9 cellular contexts compared by ENCODE assay signal in genomic region chr6:30612213-30612612, GRCh38. TPM values are rescaled to one million over a fixed set of nuclear protein-coding genes. Genes with fewer than 3 reads are reported as not detected.
DNase-seq lines count a peak whose midpoint lies in the region; ATAC-seq and TF ChIP-seq lines count a peak whose summit lies in the region.
"Had no signal": no experiment of that assay in that cellular context is flagged by ENCODE, and none has a peak within 500 bp of the region (broad histone marks: within the 10 kb centered on the region; RNA-seq: fewer than 3 reads in every experiment).

No MANE protein-coding gene starts in this region.

- TF ChIP-seq POLR2A in IMR-90 (IDR thresholded peaks at IDR 0.05; ENCODE audit: low read depth, low read length) = no peak
- TF ChIP-seq POLR2A in esophagus squamous epithelium (IDR thresholded peaks at IDR 0.05) = no peak

- no peak overlapping the region for H3K23ac ChIP-seq in IMR-90 (ENCODE audit: low read depth, low read length)
- no peak overlapping the region for H3K23ac ChIP-seq in mesenchymal stem cell (ENCODE audit: low read length in 2 of 2)

- no peak overlapping the region for H3K27ac ChIP-seq in IMR-90 (ENCODE audit: insufficient read depth, low read length)
- H3K27ac ChIP-seq in mesenchymal stem cell (ENCODE audit: low read length, poor library complexity, severe bottlenecking) = peak overlapping the region; percentile 97
- H3K27ac ChIP-seq in RWPE1 = no peak overlapping the region
- peak overlapping the region in 2 of 4 donors; percentile 95 to 97 for H3K27ac ChIP-seq in esophagus squamous epithelium

- DNase-seq in BJ (ENCODE audit: low read depth) = no peak
- DNase-seq in IMR-90 = peak; percentile 57
- DNase-seq in astrocyte of the hippocampus (ENCODE audit: low read depth, low spot score) = peak; percentile 50
- peak; percentile 68 for DNase-seq in mesenchymal stem cell
- no peak for DNase-seq in RWPE1 (ENCODE audit: low spot score)
- no peak for DNase-seq in NCI-H446 treated with DMSO at 0.1 percent for 48 hours (lab: John Stamatoyannopoulos, UW)
- DNase-seq in esophagus squamous epithelium (lab: John Stamatoyannopoulos, UW) = no peak
- no peak for DNase-seq in islet precursor cell
- DNase-seq: kidney had no signal

- no peak overlapping the region for H2BK5ac ChIP-seq in IMR-90 (ENCODE audit: low read depth, low read length, poor library complexity, severe bottlenecking)
- no peak overlapping the region for H2BK5ac ChIP-seq in mesenchymal stem cell (ENCODE audit: low read depth, low read length, poor library complexity, severe bottlenecking)

- H3K9me3 ChIP-seq in IMR-90 (ENCODE audit: control insufficient read depth, insufficient read depth, low read length) (no peaks in the 10 kb centered on the region), mesenchymal stem cell (ENCODE audit: control insufficient read depth, low read length) (no peaks in the 10 kb centered on the region), esophagus squamous epithelium (no peaks in the 10 kb centered on the region)

- H3K4me2 ChIP-seq in IMR-90 (ENCODE audit: low read depth, low read length) (no peak overlapping the region), mesenchymal stem cell (ENCODE audit: low read length, poor library complexity, severe bottlenecking) (no peak overlapping the region)

- H3K27me3 ChIP-seq in BJ (ENCODE audit: control insufficient read depth, insufficient read depth, low read length) (no peaks in the 10 kb centered on the region), IMR-90 (ENCODE audit: control insufficient read depth, insufficient read depth, low read length) (no peaks in the 10 kb centered on the region), mesenchymal stem cell (ENCODE audit: control insufficient read depth in 1 of 2, insufficient read depth in 1 of 2, low read length in 2 of 2) (no peaks in the 10 kb centered on the region), esophagus squamous epithelium (no peaks in the 10 kb centered on the region)

- H2BK12ac ChIP-seq in mesenchymal stem cell (ENCODE audit: low read length in 2 of 2) = no peak overlapping the region

- CTCF ChIA-PET in BJ (lab: Yijun Ruan, JAX) (interaction anchor here (0.8 to 2.9 kb wide), 7 partner anchors 14 to 130 kb away, joined by 3 to 31 read pairs (median 5); no protein-coding TSS in a partner anchor), IMR-90 (lab: Yijun Ruan, JAX) (interaction anchor here (0.9 to 1.8 kb wide), 2 partner anchors 12 to 15 kb away, joined by 3 to 6 read pairs; no protein-coding TSS in a partner anchor), RWPE1 (lab: Yijun Ruan, JAX) (interaction anchor here (0.6 to 1.5 kb wide), 5 partner anchors 10 to 119 kb away, joined by 3 to 7 read pairs (median 3); no protein-coding TSS in a partner anchor)

- no peak overlapping the region for H3K9ac ChIP-seq in IMR-90 (ENCODE audit: low read depth, low read length)
- peak overlapping the region; percentile 100 for H3K9ac ChIP-seq in mesenchymal stem cell (ENCODE audit: low read length)

- H3K18ac ChIP-seq in IMR-90 (ENCODE audit: low read depth, low read length) (no peak overlapping the region), mesenchymal stem cell (ENCODE audit: low read depth in 1 of 2, low read length in 2 of 2) (no peak overlapping the region)

- dilution Hi-C loops in IMR-90 (cut with HindIII; ENCODE audit: low sequenced_read_pairs, unreplicated experiment) = no loop called here

- H4K5ac ChIP-seq in IMR-90 (ENCODE audit: low read depth, low read length) = no peak overlapping the region

- peak; percentile 57 for TF ChIP-seq CTCF in BJ (IDR thresholded peaks at IDR 0.05; ENCODE audit: insufficient read depth, low read depth, low read length)
- TF ChIP-seq CTCF in IMR-90 (conservative IDR thresholded peaks at IDR 0.05; ENCODE audit: low read depth, low read length) = peak; percentile 45
- no peak; the same call in 1 of the 2 replicates for TF ChIP-seq CTCF in RWPE1 (conservative IDR thresholded peaks at IDR 0.05; ENCODE audit: low read depth)
- TF ChIP-seq CTCF in esophagus squamous epithelium (IDR thresholded peaks at IDR 0.05) = peak in 3 of 6 experiments; percentile 8 to 33 (median 19)

- H3K4me1 ChIP-seq in IMR-90 (ENCODE audit: control insufficient read depth, insufficient read depth, low read length) = peaks cover 6% of the 10 kb centered on the region
- peaks cover 7% of the 10 kb centered on the region for H3K4me1 ChIP-seq in mesenchymal stem cell (ENCODE audit: control insufficient read depth, insufficient read depth, low read depth, low read length)
- peaks cover 0 to 61% (median 22%) of the 10 kb centered on the region in 3 donors for H3K4me1 ChIP-seq in esophagus squamous epithelium

- H2BK15ac ChIP-seq in IMR-90 (ENCODE audit: low read depth, low read length) = no peak overlapping the region
- H2BK15ac ChIP-seq in mesenchymal stem cell (ENCODE audit: low read depth, poor library complexity, severe bottlenecking) = no peak overlapping the region

- no peak overlapping the region for H3K14ac ChIP-seq in IMR-90 (replicated peaks; ENCODE audit: low read depth, low read length)
- H3K14ac ChIP-seq in mesenchymal stem cell (ENCODE audit: low read length in 2 of 2) = no peak overlapping the region

- WGBS in IMR-90 (ENCODE audit: extremely low coverage in 2 of 2, insufficient read length in 1 of 2), 2 experiments = no CpG with 5 or more reads among the region's 1 CpG
- no CpG with 5 or more reads among the region's 1 CpG for WGBS in mesenchymal stem cell
- WGBS in esophagus squamous epithelium, 2 donors = 20 to 31% methylated on average over 1 of the region's 1 CpG

- H3K56ac ChIP-seq in IMR-90 (ENCODE audit: extremely low read depth, insufficient read depth, low read length) = no peak overlapping the region

- peaks cover 58% of the 10 kb centered on the region for H4K20me1 ChIP-seq in IMR-90 (ENCODE audit: insufficient read depth, low read length)

- POLR2A ChIA-PET in BJ (lab: Charles Lee) (interaction anchor here (0.6 kb wide), 1 partner anchor 984 kb away, joined by 6 read pairs; no protein-coding TSS in a partner anchor), IMR-90 (lab: Charles Lee; ENCODE audit: unreplicated experiment) (interaction anchor here (0.9 to 2.2 kb wide), 4 partner anchors 13 to 111 kb away, joined by 3 to 14 read pairs (median 4); no protein-coding TSS in a partner anchor), RWPE1 (lab: Yijun Ruan, JAX; ENCODE audit: low non-redundant PET) (no interaction called here)

- no peak overlapping the region for H2BK20ac ChIP-seq in IMR-90 (ENCODE audit: low read depth, low read length)

- no peak overlapping the region for H4K91ac ChIP-seq in IMR-90 (ENCODE audit: insufficient read depth, low read depth, low read length)
- H4K91ac ChIP-seq in mesenchymal stem cell (ENCODE audit: low read length) = no peak overlapping the region

- 0 out of 2 replicates have a peak, but pooled peaks have one; percentile 1 for ATAC-seq in IMR-90 (ENCODE audit: low read depth)

- no peak overlapping the region for H4K8ac ChIP-seq in IMR-90 (ENCODE audit: low read depth in 2 of 2, low read length in 2 of 2)
- H4K8ac ChIP-seq in mesenchymal stem cell (ENCODE audit: low read length) = no peak overlapping the region

- H2AK9ac ChIP-seq in IMR-90 (replicated peaks; ENCODE audit: low read depth, low read length, poor library complexity) = no peak overlapping the region

- no peak overlapping the region for H2BK120ac ChIP-seq in IMR-90 (ENCODE audit: low read depth, low read length)
- H2BK120ac ChIP-seq in mesenchymal stem cell (ENCODE audit: low read depth, low read length) = no peak overlapping the region

- peaks cover 35 to 59% of the 10 kb centered on the region in 2 experiments for H3K79me1 ChIP-seq in IMR-90 (ENCODE audit: low read depth in 1 of 2, low read length in 2 of 2)
- H3K79me1 ChIP-seq in mesenchymal stem cell (replicated peaks; ENCODE audit: low read length, poor library complexity, severe bottlenecking) = peaks cover 11% of the 10 kb centered on the region

- peaks cover 10% of the 10 kb centered on the region; the same call in 1 of the 2 replicates for H3K9me1 ChIP-seq in IMR-90 (ENCODE audit: insufficient read depth, low read length)

- H3K36me3 ChIP-seq in BJ (ENCODE audit: control insufficient read depth, insufficient read depth, low read length) (peaks cover 14% of the 10 kb centered on the region), IMR-90 (ENCODE audit: control insufficient read depth, insufficient read depth, low read length) (peaks cover 35% of the 10 kb centered on the region), mesenchymal stem cell (ENCODE audit: control insufficient read depth in 1 of 2, insufficient read depth in 2 of 2, low read depth in 1 of 2, low read length in 2 of 2) (peaks cover 9 to 55% of the 10 kb centered on the region in 2 experiments), esophagus squamous epithelium (peaks cover 0 to 45% (median 17%) of the 10 kb centered on the region in 3 donors)

- no peak overlapping the region for H2AFZ ChIP-seq in IMR-90 (replicated peaks; ENCODE audit: low read length, poor library complexity)
- H2AFZ ChIP-seq in mesenchymal stem cell (ENCODE audit: low read depth, low read length) = no peak overlapping the region

- TF ChIP-seq RAD21 in IMR-90 (IDR thresholded peaks at IDR 0.05; ENCODE audit: low read length) = no peak

- H2AK5ac ChIP-seq in IMR-90 (ENCODE audit: low read depth, low read length) (no peak overlapping the region), mesenchymal stem cell (ENCODE audit: low read length, severe bottlenecking) (no peak overlapping the region)

- H3K4me3 ChIP-seq in BJ (ENCODE audit: low read depth, low read length) (no peak overlapping the region), IMR-90 (ENCODE audit: insufficient read depth, low read depth, low read length) (no peak overlapping the region), mesenchymal stem cell (ENCODE audit: insufficient read depth in 1 of 2, low read depth in 1 of 2, low read length in 2 of 2) (no peak overlapping the region), esophagus squamous epithelium (no peak overlapping the region)

- H3K4ac ChIP-seq in IMR-90 (ENCODE audit: low read depth, low read length) (no peak overlapping the region), mesenchymal stem cell (ENCODE audit: low read depth in 1 of 2, low read length in 2 of 2) (no peak overlapping the region)

- intact Hi-C loops in IMR-90 (cut with micrococcal nuclease) (no loop called here), esophagus squamous epithelium (cut with DNase I) (no loop called here)

- no TSS peak for BruUV-seq in IMR-90 (replicated peaks; lab: Mats Ljungman, UMichigan)

- in situ Hi-C loops in IMR-90 (cut with MboI; ENCODE audit: low sequenced_read_pairs) = no loop called here

RNA-seq across cellular contexts. Expression of gene PPP1R10, which starts 4.8 kb away (rescaled TPM):
- 27.0 and 32.2 TPM in 2 replicates for polyA plus RNA-seq in BJ (2011; rRNA removed)
- polyA minus RNA-seq in BJ (2011; rRNA and poly(A)+ RNA removed) = 49.2 and 50.6 TPM in 2 replicates
- total RNA-seq in IMR-90 (2012; rRNA removed) = 16.1 and 18.8 TPM in 2 replicates
- polyA plus RNA-seq in IMR-90 (2012; rRNA removed) = 21.2 TPM in 2 replicates
- 11.5 and 12.8 TPM in 2 replicates for polyA plus RNA-seq in IMR-90 (2012; cell fraction: cytosol; rRNA removed)
- polyA plus RNA-seq in IMR-90 (2012; cell fraction: nucleus; rRNA removed; ENCODE audit: low replicate concordance) = 37.5 and 59.7 TPM in 2 replicates
- 55.9 TPM for polyA plus RNA-seq in mesenchymal stem cell (2013, experiment 1 of 2)
- 52.8 TPM for polyA plus RNA-seq in mesenchymal stem cell (2013, experiment 2 of 2)
- total RNA-seq in esophagus squamous epithelium = 10 to 100 TPM; 24.2 to 32.6 (median 25.9) TPM

RNA-seq across cellular contexts. Expression of gene MRPS18B, which starts 5.4 kb away (rescaled TPM):
- polyA plus RNA-seq in BJ (2011; rRNA removed) = 58.7 and 69.3 TPM in 2 replicates
- 32.8 and 53.6 TPM in 2 replicates for polyA minus RNA-seq in BJ (2011; rRNA and poly(A)+ RNA removed)
- total RNA-seq in IMR-90 (2012; rRNA removed) = 71.7 and 82.3 TPM in 2 replicates
- 51.2 and 59.8 TPM in 2 replicates for polyA plus RNA-seq in IMR-90 (2012; rRNA removed)
- 39.5 and 39.8 TPM in 2 replicates for polyA plus RNA-seq in IMR-90 (2012; cell fraction: cytosol; rRNA removed)
- 11.0 and 12.8 TPM in 2 replicates for polyA plus RNA-seq in IMR-90 (2012; cell fraction: nucleus; rRNA removed; ENCODE audit: low replicate concordance)
- 38.7 TPM for polyA plus RNA-seq in mesenchymal stem cell (2013, experiment 1 of 2)
- polyA plus RNA-seq in mesenchymal stem cell (2013, experiment 2 of 2) = 39.7 TPM
- 10 to 100 TPM; 31.0 to 56.3 (median 40.6) TPM for total RNA-seq in esophagus squamous epithelium

RNA-seq across cellular contexts. Expression of gene ATAT1, which starts 14.5 kb away (rescaled TPM):
- polyA plus RNA-seq in BJ (2011; rRNA removed) (5.5 and 6.8 TPM in 2 replicates), IMR-90 (2012; rRNA removed) (13.2 and 15.5 TPM in 2 replicates)
- polyA minus RNA-seq in BJ (2011; rRNA and poly(A)+ RNA removed) = 6.5 and 6.9 TPM in 2 replicates
- total RNA-seq in IMR-90 (2012; rRNA removed) (3.3 and 5.6 TPM in 2 replicates), esophagus squamous epithelium (1 to 10 TPM; 5.0 to 6.7 (median 6.3) TPM)
- 7.6 and 8.7 TPM in 2 replicates for polyA plus RNA-seq in IMR-90 (2012; cell fraction: cytosol; rRNA removed)
- polyA plus RNA-seq in IMR-90 (2012; cell fraction: nucleus; rRNA removed; ENCODE audit: low replicate concordance) = 48.1 and 107 TPM in 2 replicates
- 14.3 TPM for polyA plus RNA-seq in mesenchymal stem cell (2013, experiment 1 of 2)
- polyA plus RNA-seq in mesenchymal stem cell (2013, experiment 2 of 2) = 13.5 TPM

RNA-seq across cellular contexts. Expression of gene C6orf136, which starts 34.7 kb away (rescaled TPM):
- 5.4 and 6.0 TPM in 2 replicates for polyA plus RNA-seq in BJ (2011; rRNA removed)
- 8.1 and 13.6 TPM in 2 replicates for polyA minus RNA-seq in BJ (2011; rRNA and poly(A)+ RNA removed)
- total RNA-seq in IMR-90 (2012; rRNA removed) = 1.1 and 1.4 TPM in 2 replicates
- 11.7 and 12.8 TPM in 2 replicates for polyA plus RNA-seq in IMR-90 (2012; rRNA removed)
- polyA plus RNA-seq in IMR-90 (2012; cell fraction: cytosol; rRNA removed) = 10.8 and 15.8 TPM in 2 replicates
- polyA plus RNA-seq in IMR-90 (2012; cell fraction: nucleus; rRNA removed; ENCODE audit: low replicate concordance) = 30.4 and 39.8 TPM in 2 replicates
- polyA plus RNA-seq in mesenchymal stem cell (2013, experiment 1 of 2) = 13.6 TPM
- polyA plus RNA-seq in mesenchymal stem cell (2013, experiment 2 of 2) = 14.4 TPM
- total RNA-seq in esophagus squamous epithelium = 10 to 100 TPM in 3 of 4 donors, 1 to 10 TPM in 1; 8.3 to 17.5 (median 12.7) TPM

RNA-seq across cellular contexts. Expression of gene ABCF1, which starts 41.0 kb away (rescaled TPM):
- polyA plus RNA-seq in BJ (2011; rRNA removed) = 30.0 and 37.9 TPM in 2 replicates
- polyA minus RNA-seq in BJ (2011; rRNA and poly(A)+ RNA removed) = 48.5 and 54.9 TPM in 2 replicates
- total RNA-seq in IMR-90 (2012; rRNA removed) = 47.5 and 48.6 TPM in 2 replicates
- 35.8 and 39.1 TPM in 2 replicates for polyA plus RNA-seq in IMR-90 (2012; rRNA removed)
- polyA plus RNA-seq in IMR-90 (2012; cell fraction: cytosol; rRNA removed) = 29.2 and 30.4 TPM in 2 replicates
- 48.3 and 57.9 TPM in 2 replicates for polyA plus RNA-seq in IMR-90 (2012; cell fraction: nucleus; rRNA removed; ENCODE audit: low replicate concordance)
- polyA plus RNA-seq in mesenchymal stem cell (2013, experiment 1 of 2) = 50.0 TPM
- 49.7 TPM for polyA plus RNA-seq in mesenchymal stem cell (2013, experiment 2 of 2)
- total RNA-seq in esophagus squamous epithelium = 10 to 100 TPM; 31.0 to 42.3 (median 36.0) TPM

Comparison
In these comparisons a context has a peak if more than half of its experiments do, and no peak if none do; other contexts are left out.
1. DNase-seq: peak in IMR-90 (single experiment), astrocyte of the hippocampus (single experiment) and mesenchymal stem cell (single experiment); none in BJ (single experiment), RWPE1 (single experiment), NCI-H446 treated with DMSO at 0.1 percent for 48 hours (single experiment), esophagus squamous epithelium (single experiment) and islet precursor cell (single experiment).